21 cellular contexts compared by ENCODE assay signal in the genomic region with DNA sequence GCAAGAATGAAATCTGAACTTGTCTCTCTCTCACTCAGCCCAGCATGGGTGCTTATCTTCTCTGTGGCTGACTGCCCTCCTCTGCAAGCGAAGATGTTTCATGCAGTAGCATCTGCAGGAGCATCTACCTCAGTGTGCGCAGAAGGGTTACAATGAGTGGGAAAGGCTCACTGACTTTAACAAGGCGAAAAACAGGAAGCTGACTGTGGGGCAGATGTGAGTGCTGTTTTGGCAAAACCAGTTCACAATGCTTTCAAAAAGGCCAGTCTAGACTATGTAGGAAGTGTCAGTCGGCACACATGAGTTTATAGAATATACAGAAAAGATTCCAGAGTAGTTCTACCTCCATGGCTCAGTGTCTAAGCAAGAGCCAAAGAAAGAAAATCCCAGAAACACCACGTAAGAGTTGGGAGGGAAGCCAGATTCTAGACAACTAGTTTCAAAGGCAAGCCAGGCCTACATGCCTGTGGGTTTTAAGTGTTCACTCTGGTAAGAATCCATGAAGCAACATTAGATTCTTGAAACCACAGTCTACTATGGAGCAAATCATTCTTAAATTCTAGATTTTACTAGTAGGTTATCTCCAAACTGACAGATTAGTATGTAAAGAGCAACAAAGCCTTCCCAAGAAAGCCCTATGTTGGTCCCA.
A peak's percentile ranks its signal among the peaks of the same experiment; 100 is the strongest.
DNase-seq lines count a peak whose midpoint lies in the region; ATAC-seq and TF ChIP-seq lines count a peak whose summit lies in the region.
"Had no signal": no experiment of that assay in that cellular context is flagged by ENCODE, and none has a peak within 500 bp of the region (broad histone marks: within the 10 kb centered on the region; RNA-seq: fewer than 3 reads in every experiment).

No MANE protein-coding gene starts in this region.

- no peak for TF ChIP-seq CTCF in endodermal cell (conservative IDR thresholded peaks at IDR 0.05)
- TF ChIP-seq CTCF in smooth muscle cell (IDR thresholded peaks at IDR 0.05; ENCODE audit: borderline replicate concordance, insufficient read depth, poor library complexity, severe bottlenecking): no peak
- no peak for TF ChIP-seq CTCF in left lung (IDR thresholded peaks at IDR 0.05)

- CTCF ChIA-PET in activated CD4-positive, alpha-beta memory T cell treated with anti-CD3 and anti-CD28 coated beads, Interleukin-2, amount 10 ng/mL, durations not matched to agents 7 days and 5 days (lab: Charles Lee): interaction anchor here (1.0 kb wide), 1 partner anchor 12 kb away, joined by 5 read pairs; no protein-coding TSS in a partner anchor

- ATAC-seq in GM21576 (IDR thresholded peaks at IDR 0.05; ENCODE audit: unreplicated experiment): no peak
- ATAC-seq in left lung: no peak
- ATAC-seq: PC-3, right lobe of liver, SK-N-SH treated with all-trans-retinoic acid at 6 μM for 48 hours, WTC11 had no signal

- peaks cover 28% of the 10 kb centered on the region for H3K4me1 Mint-ChIP-seq in activated CD4-positive, alpha-beta memory T cell treated with anti-CD3 and anti-CD28 coated beads, Interleukin-2, amount 10 ng/mL, durations not matched to agents 7 days and 5 days
- peaks cover 12% of the 10 kb centered on the region for H3K4me1 Mint-ChIP-seq in endodermal cell
- H3K4me1 Mint-ChIP-seq: IgD-negative memory B cell had no signal

- H3K4me1 ChIP-seq in endodermal cell (ENCODE audit: control insufficient read depth, insufficient read depth, low read length): peaks cover 4% of the 10 kb centered on the region
- peaks cover 9% of the 10 kb centered on the region for H3K4me1 ChIP-seq in smooth muscle cell (ENCODE audit: low read depth)
- H3K4me1 ChIP-seq in left lung: peaks cover 0 to 9% of the 10 kb centered on the region in 2 donors
- H3K4me1 ChIP-seq: right lobe of liver had no signal

- no peak overlapping the region for H3K4me3 Mint-ChIP-seq in activated CD4-positive, alpha-beta memory T cell treated with anti-CD3 and anti-CD28 coated beads, Interleukin-2, amount 10 ng/mL, durations not matched to agents 7 days and 5 days
- H3K4me3 Mint-ChIP-seq in endodermal cell: no peak overlapping the region
- H3K4me3 Mint-ChIP-seq: IgD-negative memory B cell; stimulated activated naive CD8-positive, alpha-beta T cell treated with anti-CD3 and anti-CD28 coated beads, Interleukin-15, Interleukin-2, amounts not matched to agents 100 ng/mL and 50 ng/mL, for 24 hours; WTC11 had no signal

- peaks cover 45% of the 10 kb centered on the region for H3K36me3 Mint-ChIP-seq in activated CD4-positive, alpha-beta memory T cell treated with anti-CD3 and anti-CD28 coated beads, Interleukin-2, amount 10 ng/mL, durations not matched to agents 7 days and 5 days (ENCODE audit: low read depth)
- peaks cover 85% of the 10 kb centered on the region for H3K36me3 Mint-ChIP-seq in endodermal cell (ENCODE audit: low read depth)

- DNase-seq in activated T-cell treated with anti-CD3 and anti-CD28 coated beads for 1 hour (ENCODE audit: low read depth) (peak; percentile 4), endodermal cell (peak; percentile 15), smooth muscle cell (lab: John Stamatoyannopoulos, UW; ENCODE audit: unreplicated experiment) (no peak), activated gamma-delta T cell (lab: John Stamatoyannopoulos, UW) (no peak), left lung (no peak)
- no peak for DNase-seq in activated T-cell treated with anti-CD3 and anti-CD28 coated beads, Interleukin-2, amount 50 U/mL, for 1 hour
- DNase-seq in activated CD4-positive, alpha-beta memory T cell treated with anti-CD3 and anti-CD28 coated beads, Interleukin-2, amount 10 ng/mL, durations not matched to agents 7 days and 5 days: no peak
- DNase-seq: activated gamma-delta T cell treated with Interleukin-2 at 50 U/mL for 16 hours, cerebellar nuclear complex, GDM1, hypothalamus, NCI-H1105 treated with DMSO at 0.1 percent for 48 hours, NCI-H446, PC-3, right lobe of liver had no signal

- POLR2A ChIA-PET in activated CD4-positive, alpha-beta memory T cell treated with anti-CD3 and anti-CD28 coated beads, Interleukin-2, amount 10 ng/mL, durations not matched to agents 7 days and 5 days (lab: Charles Lee): no interaction called here

- H3K36me3 ChIP-seq in endodermal cell (ENCODE audit: control insufficient read depth, insufficient read depth, low read length): peaks cover 67% of the 10 kb centered on the region
- no peaks in the 10 kb centered on the region for H3K36me3 ChIP-seq in smooth muscle cell (ENCODE audit: low read depth)
- peaks cover 0 to 37% of the 10 kb centered on the region in 2 donors for H3K36me3 ChIP-seq in left lung
- H3K36me3 ChIP-seq: right lobe of liver had no signal

- H3K27ac ChIP-seq in endodermal cell (ENCODE audit: low read depth, low read length) (no peak overlapping the region), smooth muscle cell (ENCODE audit: low read depth) (peak overlapping the region; percentile 44), left lung (no peak overlapping the region)
- H3K27ac ChIP-seq: epithelial cell of prostate, right lobe of liver had no signal

- H2AFZ ChIP-seq in smooth muscle cell (ENCODE audit: low read depth): no peak overlapping the region

- peaks cover 3% of the 10 kb centered on the region for H3K9me3 Mint-ChIP-seq in activated CD4-positive, alpha-beta memory T cell treated with anti-CD3 and anti-CD28 coated beads, Interleukin-2, amount 10 ng/mL, durations not matched to agents 7 days and 5 days
- H3K9me3 Mint-ChIP-seq in endodermal cell: no peaks in the 10 kb centered on the region
- H3K9me3 Mint-ChIP-seq: WTC11 had no signal

- H3K9me3 ChIP-seq in endodermal cell (ENCODE audit: control insufficient read depth, low read length) (no peaks in the 10 kb centered on the region), smooth muscle cell (replicated peaks; ENCODE audit: low read depth) (no peaks in the 10 kb centered on the region), left lung (no peaks in the 10 kb centered on the region)
- H3K9me3 ChIP-seq: right lobe of liver had no signal

- no peaks in the 10 kb centered on the region for H3F3A ChIP-seq in smooth muscle cell (ENCODE audit: low read depth)

- no peaks in the 10 kb centered on the region for H4K20me1 ChIP-seq in smooth muscle cell (ENCODE audit: low read depth)

- H3K9ac ChIP-seq in endodermal cell (ENCODE audit: extremely low read depth, low read length, poor library complexity, severe bottlenecking): no peak overlapping the region
- H3K9ac ChIP-seq in smooth muscle cell (ENCODE audit: low read depth): no peak overlapping the region

- H3K4me2 ChIP-seq in smooth muscle cell: no peak overlapping the region

- no peaks in the 10 kb centered on the region for H3K27me3 ChIP-seq in endodermal cell (ENCODE audit: control insufficient read depth, insufficient read depth, low read length, poor library complexity, severe bottlenecking)
- H3K27me3 ChIP-seq in smooth muscle cell (ENCODE audit: low read depth): no peaks in the 10 kb centered on the region
- no peaks in the 10 kb centered on the region for H3K27me3 ChIP-seq in left lung
- H3K27me3 ChIP-seq: right lobe of liver had no signal

- 94 to 100% methylated on average over 5 of the region's 5 CpGs for WGBS in endodermal cell (ENCODE audit: insufficient coverage in 1 of 2, insufficient read length in 1 of 2), 2 experiments
- WGBS in smooth muscle cell (ENCODE audit: low lambda C conversion rate): 71% methylated on average over 5 of the region's 5 CpGs

- H3K4me3 ChIP-seq in endodermal cell (ENCODE audit: low read length): no peak overlapping the region
- H3K4me3 ChIP-seq in smooth muscle cell: no peak overlapping the region
- H3K4me3 ChIP-seq in left lung: no peak overlapping the region
- H3K4me3 ChIP-seq: right lobe of liver had no signal

- no peaks in the 10 kb centered on the region for H3K27me3 Mint-ChIP-seq in activated CD4-positive, alpha-beta memory T cell treated with anti-CD3 and anti-CD28 coated beads, Interleukin-2, amount 10 ng/mL, durations not matched to agents 7 days and 5 days
- H3K27me3 Mint-ChIP-seq in endodermal cell (ENCODE audit: insufficient read depth): no peaks in the 10 kb centered on the region
- H3K27me3 Mint-ChIP-seq: IgD-negative memory B cell; stimulated activated naive CD8-positive, alpha-beta T cell treated with anti-CD3 and anti-CD28 coated beads, Interleukin-15, Interleukin-2, amounts not matched to agents 100 ng/mL and 50 ng/mL, for 24 hours had no signal

- no peaks in the 10 kb centered on the region for H3K79me2 ChIP-seq in smooth muscle cell (ENCODE audit: low read depth)

- peak overlapping the region; percentile 41 for H3K27ac Mint-ChIP-seq in activated CD4-positive, alpha-beta memory T cell treated with anti-CD3 and anti-CD28 coated beads, Interleukin-2, amount 10 ng/mL, durations not matched to agents 7 days and 5 days
- no peak overlapping the region for H3K27ac Mint-ChIP-seq in endodermal cell
- H3K27ac Mint-ChIP-seq: IgD-negative memory B cell; stimulated activated naive CD8-positive, alpha-beta T cell treated with anti-CD3 and anti-CD28 coated beads, Interleukin-15, Interleukin-2, amounts not matched to agents 100 ng/mL and 50 ng/mL, for 24 hours; WTC11 had no signal

- intact Hi-C loops in left lung (cut with DNase I): no loop called here

Comparison
In these comparisons a context has a peak if more than half of its experiments do, and no peak if none do; other contexts are left out.
1. DNase-seq: peak in activated T-cell treated with anti-CD3 and anti-CD28 coated beads for 1 hour (single experiment) and endodermal cell (single experiment); none in activated T-cell treated with anti-CD3 and anti-CD28 coated beads, Interleukin-2, amount 50 U/mL, for 1 hour (single experiment), activated CD4-positive, alpha-beta memory T cell treated with anti-CD3 and anti-CD28 coated beads, Interleukin-2, amount 10 ng/mL, durations not matched to agents 7 days and 5 days (single experiment), smooth muscle cell (single experiment), activated gamma-delta T cell (single experiment) and left lung (0 of 2).